Comparison of ENCODE assay signal across 1 cellular context in genomic region chr2:218395826-218396687, GRCh38.
TF ChIP-seq lines count a peak whose summit lies in the region.

No MANE protein-coding gene starts in this region.

TF ChIP-seq in HepG2, 621 proteins besides CTCF, POLR2A, EP300 and RAD21 (continued from another document and continues in another):
- TF ChIP-seq, protein P1, sequence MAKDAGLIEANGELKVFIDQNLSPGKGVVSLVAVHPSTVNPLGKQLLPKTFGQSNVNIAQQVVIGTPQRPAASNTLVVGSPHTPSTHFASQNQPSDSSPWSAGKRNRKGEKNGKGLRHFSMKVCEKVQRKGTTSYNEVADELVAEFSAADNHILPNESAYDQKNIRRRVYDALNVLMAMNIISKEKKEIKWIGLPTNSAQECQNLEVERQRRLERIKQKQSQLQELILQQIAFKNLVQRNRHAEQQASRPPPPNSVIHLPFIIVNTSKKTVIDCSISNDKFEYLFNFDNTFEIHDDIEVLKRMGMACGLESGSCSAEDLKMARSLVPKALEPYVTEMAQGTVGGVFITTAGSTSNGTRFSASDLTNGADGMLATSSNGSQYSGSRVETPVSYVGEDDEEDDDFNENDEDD (CRISPR knock-in tag; IDR thresholded peaks at IDR 0.05; ENCODE audit: borderline replicate concordance): peak; percentile 86; the same call in 1 of the 2 replicates
- TF ChIP-seq, protein P2, sequence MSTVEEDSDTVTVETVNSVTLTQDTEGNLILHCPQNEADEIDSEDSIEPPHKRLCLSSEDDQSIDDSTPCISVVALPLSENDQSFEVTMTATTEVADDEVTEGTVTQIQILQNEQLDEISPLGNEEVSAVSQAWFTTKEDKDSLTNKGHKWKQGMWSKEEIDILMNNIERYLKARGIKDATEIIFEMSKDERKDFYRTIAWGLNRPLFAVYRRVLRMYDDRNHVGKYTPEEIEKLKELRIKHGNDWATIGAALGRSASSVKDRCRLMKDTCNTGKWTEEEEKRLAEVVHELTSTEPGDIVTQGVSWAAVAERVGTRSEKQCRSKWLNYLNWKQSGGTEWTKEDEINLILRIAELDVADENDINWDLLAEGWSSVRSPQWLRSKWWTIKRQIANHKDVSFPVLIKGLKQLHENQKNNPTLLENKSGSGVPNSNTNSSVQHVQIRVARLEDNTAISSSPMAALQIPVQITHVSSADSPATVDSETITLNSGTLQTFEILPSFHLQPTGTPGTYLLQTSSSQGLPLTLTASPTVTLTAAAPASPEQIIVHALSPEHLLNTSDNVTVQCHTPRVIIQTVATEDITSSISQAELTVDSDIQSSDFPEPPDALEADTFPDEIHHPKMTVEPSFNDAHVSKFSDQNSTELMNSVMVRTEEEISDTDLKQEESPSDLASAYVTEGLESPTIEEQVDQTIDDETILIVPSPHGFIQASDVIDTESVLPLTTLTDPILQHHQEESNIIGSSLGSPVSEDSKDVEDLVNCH (CRISPR knock-in tag; IDR thresholded peaks at IDR 0.05): 0 out of 2 replicates have a peak, but pooled peaks have one; percentile 80
- TF ChIP-seq, protein P3, sequence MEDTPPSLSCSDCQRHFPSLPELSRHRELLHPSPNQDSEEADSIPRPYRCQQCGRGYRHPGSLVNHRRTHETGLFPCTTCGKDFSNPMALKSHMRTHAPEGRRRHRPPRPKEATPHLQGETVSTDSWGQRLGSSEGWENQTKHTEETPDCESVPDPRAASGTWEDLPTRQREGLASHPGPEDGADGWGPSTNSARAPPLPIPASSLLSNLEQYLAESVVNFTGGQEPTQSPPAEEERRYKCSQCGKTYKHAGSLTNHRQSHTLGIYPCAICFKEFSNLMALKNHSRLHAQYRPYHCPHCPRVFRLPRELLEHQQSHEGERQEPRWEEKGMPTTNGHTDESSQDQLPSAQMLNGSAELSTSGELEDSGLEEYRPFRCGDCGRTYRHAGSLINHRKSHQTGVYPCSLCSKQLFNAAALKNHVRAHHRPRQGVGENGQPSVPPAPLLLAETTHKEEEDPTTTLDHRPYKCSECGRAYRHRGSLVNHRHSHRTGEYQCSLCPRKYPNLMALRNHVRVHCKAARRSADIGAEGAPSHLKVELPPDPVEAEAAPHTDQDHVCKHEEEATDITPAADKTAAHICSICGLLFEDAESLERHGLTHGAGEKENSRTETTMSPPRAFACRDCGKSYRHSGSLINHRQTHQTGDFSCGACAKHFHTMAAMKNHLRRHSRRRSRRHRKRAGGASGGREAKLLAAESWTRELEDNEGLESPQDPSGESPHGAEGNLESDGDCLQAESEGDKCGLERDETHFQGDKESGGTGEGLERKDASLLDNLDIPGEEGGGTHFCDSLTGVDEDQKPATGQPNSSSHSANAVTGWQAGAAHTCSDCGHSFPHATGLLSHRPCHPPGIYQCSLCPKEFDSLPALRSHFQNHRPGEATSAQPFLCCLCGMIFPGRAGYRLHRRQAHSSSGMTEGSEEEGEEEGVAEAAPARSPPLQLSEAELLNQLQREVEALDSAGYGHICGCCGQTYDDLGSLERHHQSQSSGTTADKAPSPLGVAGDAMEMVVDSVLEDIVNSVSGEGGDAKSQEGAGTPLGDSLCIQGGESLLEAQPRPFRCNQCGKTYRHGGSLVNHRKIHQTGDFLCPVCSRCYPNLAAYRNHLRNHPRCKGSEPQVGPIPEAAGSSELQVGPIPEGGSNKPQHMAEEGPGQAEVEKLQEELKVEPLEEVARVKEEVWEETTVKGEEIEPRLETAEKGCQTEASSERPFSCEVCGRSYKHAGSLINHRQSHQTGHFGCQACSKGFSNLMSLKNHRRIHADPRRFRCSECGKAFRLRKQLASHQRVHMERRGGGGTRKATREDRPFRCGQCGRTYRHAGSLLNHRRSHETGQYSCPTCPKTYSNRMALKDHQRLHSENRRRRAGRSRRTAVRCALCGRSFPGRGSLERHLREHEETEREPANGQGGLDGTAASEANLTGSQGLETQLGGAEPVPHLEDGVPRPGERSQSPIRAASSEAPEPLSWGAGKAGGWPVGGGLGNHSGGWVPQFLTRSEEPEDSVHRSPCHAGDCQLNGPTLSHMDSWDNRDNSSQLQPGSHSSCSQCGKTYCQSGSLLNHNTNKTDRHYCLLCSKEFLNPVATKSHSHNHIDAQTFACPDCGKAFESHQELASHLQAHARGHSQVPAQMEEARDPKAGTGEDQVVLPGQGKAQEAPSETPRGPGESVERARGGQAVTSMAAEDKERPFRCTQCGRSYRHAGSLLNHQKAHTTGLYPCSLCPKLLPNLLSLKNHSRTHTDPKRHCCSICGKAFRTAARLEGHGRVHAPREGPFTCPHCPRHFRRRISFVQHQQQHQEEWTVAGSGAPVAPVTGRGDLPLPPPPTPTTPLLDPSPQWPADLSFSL (CRISPR knock-in tag; IDR thresholded peaks at IDR 0.05): peak; percentile 54; the same call in 1 of the 2 replicates
- peak; percentile 86 for TF ChIP-seq ZNF800 (CRISPR knock-in tag; IDR thresholded peaks at IDR 0.05)
- TF ChIP-seq CBX5 (CRISPR knock-in tag; IDR thresholded peaks at IDR 0.05; ENCODE audit: borderline replicate concordance): peak; percentile 91; the same call in 1 of the 2 replicates
- TF ChIP-seq HNRNPK (IDR thresholded peaks at IDR 0.05; ENCODE audit: low read depth, low read length, poor library complexity, severe bottlenecking): peak; percentile 70
- peak; percentile 90 for TF ChIP-seq THAP11 (CRISPR knock-in tag; IDR thresholded peaks at IDR 0.05)
- peak; percentile 89; the same call in 1 of the 2 replicates for TF ChIP-seq ZNF326 (CRISPR knock-in tag; IDR thresholded peaks at IDR 0.05; ENCODE audit: borderline replicate concordance)
- no peak for TF ChIP-seq SMAD1 (CRISPR knock-in tag; IDR thresholded peaks at IDR 0.05; ENCODE audit: borderline replicate concordance, low read depth)
- TF ChIP-seq ZNF703 (CRISPR knock-in tag; IDR thresholded peaks at IDR 0.05; ENCODE audit: borderline replicate concordance): no peak; the same call in 1 of the 2 replicates
- peak; percentile 55 for TF ChIP-seq ZNF446 (CRISPR knock-in tag; IDR thresholded peaks at IDR 0.05)
- no peak for TF ChIP-seq HNRNPUL1 (IDR thresholded peaks at IDR 0.05; ENCODE audit: low read depth, low read length)
- peak; percentile 88 for TF ChIP-seq ZMAT3 (CRISPR knock-in tag; conservative IDR thresholded peaks at IDR 0.05)
- peak; percentile 91 for TF ChIP-seq ZNF572 (CRISPR knock-in tag; IDR thresholded peaks at IDR 0.05)
- no peak for TF ChIP-seq TBP (CRISPR knock-in tag; IDR thresholded peaks at IDR 0.05)
- no peak for TF ChIP-seq SNRNP70 (IDR thresholded peaks at IDR 0.05; ENCODE audit: low read depth, low read length)
- TF ChIP-seq, protein P4, sequence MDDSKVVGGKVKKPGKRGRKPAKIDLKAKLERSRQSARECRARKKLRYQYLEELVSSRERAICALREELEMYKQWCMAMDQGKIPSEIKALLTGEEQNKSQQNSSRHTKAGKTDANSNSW (CRISPR knock-in tag; IDR thresholded peaks at IDR 0.05; ENCODE audit: borderline replicate concordance): 0 out of 2 replicates have a peak, but pooled peaks have one; percentile 46
- TF ChIP-seq KAT7 (CRISPR knock-in tag; IDR thresholded peaks at IDR 0.05; ENCODE audit: borderline replicate concordance): peak; percentile 74
- TF ChIP-seq KDM5B (CRISPR knock-in tag; IDR thresholded peaks at IDR 0.05; ENCODE audit: borderline replicate concordance): peak; percentile 81
- TF ChIP-seq TP53 (CRISPR knock-in tag; conservative IDR thresholded peaks at IDR 0.05): 0 out of 2 replicates have a peak, but pooled peaks have one; percentile 33
- TF ChIP-seq, protein P5, sequence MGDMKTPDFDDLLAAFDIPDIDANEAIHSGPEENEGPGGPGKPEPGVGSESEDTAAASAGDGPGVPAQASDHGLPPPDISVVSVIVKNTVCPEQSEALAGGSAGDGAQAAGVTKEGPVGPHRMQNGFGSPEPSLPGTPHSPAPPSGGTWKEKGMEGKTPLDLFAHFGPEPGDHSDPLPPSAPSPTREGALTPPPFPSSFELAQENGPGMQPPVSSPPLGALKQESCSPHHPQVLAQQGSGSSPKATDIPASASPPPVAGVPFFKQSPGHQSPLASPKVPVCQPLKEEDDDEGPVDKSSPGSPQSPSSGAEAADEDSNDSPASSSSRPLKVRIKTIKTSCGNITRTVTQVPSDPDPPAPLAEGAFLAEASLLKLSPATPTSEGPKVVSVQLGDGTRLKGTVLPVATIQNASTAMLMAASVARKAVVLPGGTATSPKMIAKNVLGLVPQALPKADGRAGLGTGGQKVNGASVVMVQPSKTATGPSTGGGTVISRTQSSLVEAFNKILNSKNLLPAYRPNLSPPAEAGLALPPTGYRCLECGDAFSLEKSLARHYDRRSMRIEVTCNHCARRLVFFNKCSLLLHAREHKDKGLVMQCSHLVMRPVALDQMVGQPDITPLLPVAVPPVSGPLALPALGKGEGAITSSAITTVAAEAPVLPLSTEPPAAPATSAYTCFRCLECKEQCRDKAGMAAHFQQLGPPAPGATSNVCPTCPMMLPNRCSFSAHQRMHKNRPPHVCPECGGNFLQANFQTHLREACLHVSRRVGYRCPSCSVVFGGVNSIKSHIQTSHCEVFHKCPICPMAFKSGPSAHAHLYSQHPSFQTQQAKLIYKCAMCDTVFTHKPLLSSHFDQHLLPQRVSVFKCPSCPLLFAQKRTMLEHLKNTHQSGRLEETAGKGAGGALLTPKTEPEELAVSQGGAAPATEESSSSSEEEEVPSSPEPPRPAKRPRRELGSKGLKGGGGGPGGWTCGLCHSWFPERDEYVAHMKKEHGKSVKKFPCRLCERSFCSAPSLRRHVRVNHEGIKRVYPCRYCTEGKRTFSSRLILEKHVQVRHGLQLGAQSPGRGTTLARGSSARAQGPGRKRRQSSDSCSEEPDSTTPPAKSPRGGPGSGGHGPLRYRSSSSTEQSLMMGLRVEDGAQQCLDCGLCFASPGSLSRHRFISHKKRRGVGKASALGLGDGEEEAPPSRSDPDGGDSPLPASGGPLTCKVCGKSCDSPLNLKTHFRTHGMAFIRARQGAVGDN (CRISPR knock-in tag; IDR thresholded peaks at IDR 0.05): peak; percentile 90
- peak; percentile 48; the same call in 1 of the 2 replicates for TF ChIP-seq FOXC1 (CRISPR knock-in tag; IDR thresholded peaks at IDR 0.05; ENCODE audit: borderline replicate concordance)
- TF ChIP-seq ZNF335 (CRISPR knock-in tag; IDR thresholded peaks at IDR 0.05): peak; percentile 87
- 0 out of 2 replicates have a peak, but pooled peaks have one; percentile 71 for TF ChIP-seq ZNF17 (CRISPR knock-in tag; IDR thresholded peaks at IDR 0.05)
- TF ChIP-seq ZBTB7B (CRISPR knock-in tag; IDR thresholded peaks at IDR 0.05): peak; percentile 99
- TF ChIP-seq HOXA3 (CRISPR knock-in tag; IDR thresholded peaks at IDR 0.05): peak; percentile 94
- TF ChIP-seq, protein P6, sequence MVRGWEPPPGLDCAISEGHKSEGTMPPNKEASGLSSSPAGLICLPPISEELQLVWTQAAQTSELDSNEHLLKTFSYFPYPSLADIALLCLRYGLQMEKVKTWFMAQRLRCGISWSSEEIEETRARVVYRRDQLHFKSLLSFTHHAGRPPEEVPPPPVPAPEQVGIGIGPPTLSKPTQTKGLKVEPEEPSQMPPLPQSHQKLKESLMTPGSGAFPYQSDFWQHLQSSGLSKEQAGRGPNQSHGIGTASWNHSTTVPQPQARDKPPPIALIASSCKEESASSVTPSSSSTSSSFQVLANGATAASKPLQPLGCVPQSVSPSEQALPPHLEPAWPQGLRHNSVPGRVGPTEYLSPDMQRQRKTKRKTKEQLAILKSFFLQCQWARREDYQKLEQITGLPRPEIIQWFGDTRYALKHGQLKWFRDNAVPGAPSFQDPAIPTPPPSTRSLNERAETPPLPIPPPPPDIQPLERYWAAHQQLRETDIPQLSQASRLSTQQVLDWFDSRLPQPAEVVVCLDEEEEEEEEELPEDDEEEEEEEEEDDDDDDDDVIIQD (CRISPR knock-in tag; IDR thresholded peaks at IDR 0.05; ENCODE audit: low read depth): peak; percentile 79; the same call in 1 of the 2 replicates
- no peak for TF ChIP-seq JDP2 (CRISPR knock-in tag; IDR thresholded peaks at IDR 0.05; ENCODE audit: borderline replicate concordance)
- TF ChIP-seq, protein P7, sequence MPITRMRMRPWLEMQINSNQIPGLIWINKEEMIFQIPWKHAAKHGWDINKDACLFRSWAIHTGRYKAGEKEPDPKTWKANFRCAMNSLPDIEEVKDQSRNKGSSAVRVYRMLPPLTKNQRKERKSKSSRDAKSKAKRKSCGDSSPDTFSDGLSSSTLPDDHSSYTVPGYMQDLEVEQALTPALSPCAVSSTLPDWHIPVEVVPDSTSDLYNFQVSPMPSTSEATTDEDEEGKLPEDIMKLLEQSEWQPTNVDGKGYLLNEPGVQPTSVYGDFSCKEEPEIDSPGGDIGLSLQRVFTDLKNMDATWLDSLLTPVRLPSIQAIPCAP (CRISPR knock-in tag; IDR thresholded peaks at IDR 0.05; ENCODE audit: low read depth): peak; percentile 92; the same call in 1 of the 2 replicates
- no peak for TF ChIP-seq ZKSCAN1 (IDR thresholded peaks at IDR 0.05; ENCODE audit: low read length)
- TF ChIP-seq ZNF224 (CRISPR knock-in tag; IDR thresholded peaks at IDR 0.05): peak; percentile 58; the same call in 1 of the 2 replicates
- peak; percentile 72; the same call in 1 of the 2 replicates for TF ChIP-seq ZNF792 (CRISPR knock-in tag; IDR thresholded peaks at IDR 0.05)
- peak; percentile 70 for TF ChIP-seq BCL6 (CRISPR knock-in tag; IDR thresholded peaks at IDR 0.05)
- TF ChIP-seq ATM (IDR thresholded peaks at IDR 0.05; ENCODE audit: borderline replicate concordance): no peak
- no peak for TF ChIP-seq RARG (CRISPR knock-in tag; IDR thresholded peaks at IDR 0.05; ENCODE audit: low read depth)
- TF ChIP-seq, protein P8, sequence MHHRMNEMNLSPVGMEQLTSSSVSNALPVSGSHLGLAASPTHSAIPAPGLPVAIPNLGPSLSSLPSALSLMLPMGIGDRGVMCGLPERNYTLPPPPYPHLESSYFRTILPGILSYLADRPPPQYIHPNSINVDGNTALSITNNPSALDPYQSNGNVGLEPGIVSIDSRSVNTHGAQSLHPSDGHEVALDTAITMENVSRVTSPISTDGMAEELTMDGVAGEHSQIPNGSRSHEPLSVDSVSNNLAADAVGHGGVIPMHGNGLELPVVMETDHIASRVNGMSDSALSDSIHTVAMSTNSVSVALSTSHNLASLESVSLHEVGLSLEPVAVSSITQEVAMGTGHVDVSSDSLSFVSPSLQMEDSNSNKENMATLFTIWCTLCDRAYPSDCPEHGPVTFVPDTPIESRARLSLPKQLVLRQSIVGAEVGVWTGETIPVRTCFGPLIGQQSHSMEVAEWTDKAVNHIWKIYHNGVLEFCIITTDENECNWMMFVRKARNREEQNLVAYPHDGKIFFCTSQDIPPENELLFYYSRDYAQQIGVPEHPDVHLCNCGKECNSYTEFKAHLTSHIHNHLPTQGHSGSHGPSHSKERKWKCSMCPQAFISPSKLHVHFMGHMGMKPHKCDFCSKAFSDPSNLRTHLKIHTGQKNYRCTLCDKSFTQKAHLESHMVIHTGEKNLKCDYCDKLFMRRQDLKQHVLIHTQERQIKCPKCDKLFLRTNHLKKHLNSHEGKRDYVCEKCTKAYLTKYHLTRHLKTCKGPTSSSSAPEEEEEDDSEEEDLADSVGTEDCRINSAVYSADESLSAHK (CRISPR knock-in tag; IDR thresholded peaks at IDR 0.05; ENCODE audit: borderline replicate concordance): peak; percentile 100
- peak; percentile 84 for TF ChIP-seq ZNF761 (CRISPR knock-in tag; conservative IDR thresholded peaks at IDR 0.05)
